Comparison of ENCODE assay signal across 10 cellular contexts in genomic region chr3:87564438-87564837, GRCh38.
"Had no signal": no experiment of that assay in that cellular context is flagged by ENCODE, and none has a peak within 500 bp of the region (broad histone marks: within the 10 kb centered on the region; RNA-seq: fewer than 3 reads in every experiment).

No MANE protein-coding gene starts in this region.

- H3K27me3 Mint-ChIP-seq: IgD-negative memory B cell had no signal

- H3K4me2 ChIP-seq: GM23338 had no signal

- H3K4me3 Mint-ChIP-seq: GM23338, H9, HFFc6, IgD-negative memory B cell had no signal

- FAIRE-seq: H1, H54, HepG2 had no signal

- H3K36me3 Mint-ChIP-seq: IgD-negative memory B cell had no signal

- ATAC-seq: GM23338, HepG2 had no signal

- H3K27ac Mint-ChIP-seq: GM23338, H9, HFFc6 had no signal

- H3K9me3 Mint-ChIP-seq: GM23338, H9, HFFc6 had no signal

- H3K4me1 Mint-ChIP-seq: GM23338, H9, IgD-negative memory B cell had no signal

- H2AFZ ChIP-seq: GM23338 had no signal

- H3K27ac ChIP-seq: HL-60 had no signal

- DNase-seq: H9, HCEC 1CT, HFFc6, KG1 had no signal

- H3K4me3 ChIP-seq: GM23338 had no signal
